22 cellular contexts compared by ENCODE assay signal in genomic region chr20:45366192-45366591, GRCh38. TPM values are rescaled to one million over a fixed set of nuclear protein-coding genes. Genes with fewer than 3 reads are reported as not detected.
DNase-seq lines count a peak whose midpoint lies in the region; ATAC-seq and TF ChIP-seq lines count a peak whose summit lies in the region.
"Had no signal": no experiment of that assay in that cellular context is flagged by ENCODE, and none has a peak within 500 bp of the region (broad histone marks: within the 10 kb centered on the region; RNA-seq: fewer than 3 reads in every experiment).

No MANE protein-coding gene starts in this region.

- peaks cover 4% of the 10 kb centered on the region for H3K36me3 Mint-ChIP-seq in activated naive CD8-positive, alpha-beta T cell
- H3K36me3 Mint-ChIP-seq in activated naive CD8-positive, alpha-beta T cell treated with anti-CD3 and anti-CD28 coated beads for 36 hours = peaks cover 10% of the 10 kb centered on the region
- peaks cover 4% of the 10 kb centered on the region for H3K36me3 Mint-ChIP-seq in neural crest cell (ENCODE audit: low read depth)

- peak overlapping the region in 3 of 11 experiments; percentile 9 to 89 (median 87); a peak in 2 of 22 replicates for H3K9ac ChIP-seq in BLaER1 treated with 17β-estradiol and CSF1 and Interleukin-3, amounts not matched to agents 10 nM and 100 nM

- no peak for TF ChIP-seq CTCF in neural crest cell (conservative IDR thresholded peaks at IDR 0.05)

- no peaks in the 10 kb centered on the region for H3K9me3 ChIP-seq in BLaER1 treated with 17β-estradiol and CSF1 and Interleukin-3, amounts not matched to agents 10 nM and 100 nM (replicated peaks in 1 of 11)

- no peak for DNase-seq in activated naive CD8-positive, alpha-beta T cell treated with anti-CD3 and anti-CD28 coated beads for 36 hours
- DNase-seq in caudate nucleus (lab: John Stamatoyannopoulos, UW) (peak in 3 of 61 donors; percentile 18 to 72 (median 30)), neural crest cell (ENCODE audit: low read depth, low spot score) (no peak), dermis blood vessel endothelial cell (no peak)
- no peak for DNase-seq in activated CD4-positive, alpha-beta T cell treated with anti-CD3 and anti-CD28 coated beads for 1 hour
- DNase-seq: Calu3; CD4-positive, alpha-beta T cell; COR-L47; DMS53; DMS79 treated with DMSO at 0.1 percent for 48 hours; GF-D8 had no signal

- peak overlapping the region; percentile 84 to 99 (median 94) for H3K4me2 ChIP-seq in BLaER1 treated with 17β-estradiol and CSF1 and Interleukin-3, amounts not matched to agents 10 nM and 100 nM
- H3K4me2 ChIP-seq: GM23338 had no signal

- H3K27me3 Mint-ChIP-seq in activated naive CD8-positive, alpha-beta T cell = no peaks in the 10 kb centered on the region
- H3K27me3 Mint-ChIP-seq in activated naive CD8-positive, alpha-beta T cell treated with anti-CD3 and anti-CD28 coated beads for 36 hours = no peaks in the 10 kb centered on the region
- no peaks in the 10 kb centered on the region for H3K27me3 Mint-ChIP-seq in neural crest cell (ENCODE audit: low read depth)
- H3K27me3 Mint-ChIP-seq: CD4-positive, alpha-beta T cell had no signal

- H3K27ac ChIP-seq in BLaER1 treated with 17β-estradiol and CSF1 and Interleukin-3, amounts not matched to agents 10 nM and 100 nM = peak overlapping the region in 8 of 11 experiments; percentile 90 to 99 (median 96); a peak in 9 of 22 replicates
- peak overlapping the region; percentile 14 for H3K27ac ChIP-seq in caudate nucleus (ENCODE audit: low read depth, low read length)

- peaks cover 0 to 11% (median 8%) of the 10 kb centered on the region in 11 experiments; a peak in 8 of 22 replicates for H3K27me3 ChIP-seq in BLaER1 treated with 17β-estradiol and CSF1 and Interleukin-3, amounts not matched to agents 10 nM and 100 nM

- H3K4me3 Mint-ChIP-seq in activated naive CD8-positive, alpha-beta T cell = no peak overlapping the region
- H3K4me3 Mint-ChIP-seq in activated naive CD8-positive, alpha-beta T cell treated with anti-CD3 and anti-CD28 coated beads for 36 hours = no peak overlapping the region
- H3K4me3 Mint-ChIP-seq in neural crest cell = peak overlapping the region; percentile 97
- H3K4me3 Mint-ChIP-seq: CD14-positive monocyte, GM23338, H9 had no signal

- H4K20me1 ChIP-seq in BLaER1 treated with 17β-estradiol and CSF1 and Interleukin-3, amounts not matched to agents 10 nM and 100 nM = peaks cover 4 to 75% (median 18%) of the 10 kb centered on the region in 11 experiments; a peak in 16 of 22 replicates

- peaks cover 20 to 41% (median 31%) of the 10 kb centered on the region in 11 experiments for H3K36me3 ChIP-seq in BLaER1 treated with 17β-estradiol and CSF1 and Interleukin-3, amounts not matched to agents 10 nM and 100 nM

- no peak for ATAC-seq in HG02970 (IDR thresholded peaks at IDR 0.05; ENCODE audit: low FRiP score, unreplicated experiment)
- ATAC-seq: GM23338, HCT116 had no signal

- H3K4me3 ChIP-seq in BLaER1 treated with 17β-estradiol and CSF1 and Interleukin-3, amounts not matched to agents 10 nM and 100 nM = no peak overlapping the region
- H3K4me3 ChIP-seq: GM23338 had no signal

- H3K27ac Mint-ChIP-seq in activated naive CD8-positive, alpha-beta T cell = peak overlapping the region; percentile 64
- no peak overlapping the region for H3K27ac Mint-ChIP-seq in activated naive CD8-positive, alpha-beta T cell treated with anti-CD3 and anti-CD28 coated beads for 36 hours
- H3K27ac Mint-ChIP-seq in neural crest cell (ENCODE audit: unreplicated experiment) = no peak overlapping the region
- H3K27ac Mint-ChIP-seq: GM23338, H9 had no signal

- no peaks in the 10 kb centered on the region for H3K9me3 Mint-ChIP-seq in activated naive CD8-positive, alpha-beta T cell (ENCODE audit: low read depth)
- H3K9me3 Mint-ChIP-seq in activated naive CD8-positive, alpha-beta T cell treated with anti-CD3 and anti-CD28 coated beads for 36 hours = no peaks in the 10 kb centered on the region
- H3K9me3 Mint-ChIP-seq in neural crest cell = no peaks in the 10 kb centered on the region
- H3K9me3 Mint-ChIP-seq: CD4-positive, alpha-beta T cell; GM23338; H9 had no signal

- H3K4me1 ChIP-seq in BLaER1 treated with 17β-estradiol and CSF1 and Interleukin-3, amounts not matched to agents 10 nM and 100 nM = peaks cover 80 to 90% (median 87%) of the 10 kb centered on the region in 10 experiments

- H3K4me1 Mint-ChIP-seq in activated naive CD8-positive, alpha-beta T cell (ENCODE audit: low read depth) = peaks cover 59% of the 10 kb centered on the region
- H3K4me1 Mint-ChIP-seq in activated naive CD8-positive, alpha-beta T cell treated with anti-CD3 and anti-CD28 coated beads for 36 hours = peaks cover 49% of the 10 kb centered on the region
- H3K4me1 Mint-ChIP-seq in neural crest cell = peaks cover 22% of the 10 kb centered on the region

RNA-seq across cellular contexts. Expression of gene SYS1, which starts 3.2 kb away (rescaled TPM):
- 10 to 100 TPM; 21.5 to 26.6 TPM for total RNA-seq in activated naive CD8-positive, alpha-beta T cell treated with anti-CD3 and anti-CD28 coated beads for 36 hours
- total RNA-seq in neural crest cell (24.6 and 25.7 TPM in 2 replicates), dermis blood vessel endothelial cell (23.3 and 26.2 TPM in 2 replicates)

RNA-seq across cellular contexts. Expression of gene TP53TG5, which starts 11.9 kb away (rescaled TPM):
- under 1 TPM; 0.40 to 0.41 TPM for total RNA-seq in activated naive CD8-positive, alpha-beta T cell treated with anti-CD3 and anti-CD28 coated beads for 36 hours
- not detected in 2 replicates for total RNA-seq in neural crest cell
- total RNA-seq in dermis blood vessel endothelial cell = not detected in 2 replicates
- total RNA-seq: A172, Daoy, G401, GM23338, H4, H9 had no signal

RNA-seq across cellular contexts. Expression of gene SDC4, which starts 18.0 kb away (rescaled TPM):
- total RNA-seq in activated naive CD8-positive, alpha-beta T cell treated with anti-CD3 and anti-CD28 coated beads for 36 hours = 10 to 100 TPM; 24.6 to 25.5 TPM
- total RNA-seq in neural crest cell (11.4 and 11.5 TPM in 2 replicates), dermis blood vessel endothelial cell (41.5 and 79.3 TPM in 2 replicates)

RNA-seq across cellular contexts. Expression of gene DBNDD2, which starts 41.9 kb away (rescaled TPM):
- total RNA-seq in activated naive CD8-positive, alpha-beta T cell treated with anti-CD3 and anti-CD28 coated beads for 36 hours = 10 to 100 TPM; 18.1 to 20.1 TPM
- total RNA-seq in neural crest cell = 18.1 and 18.2 TPM in 2 replicates
- 3.4 and 8.9 TPM in 2 replicates for total RNA-seq in dermis blood vessel endothelial cell

RNA-seq across cellular contexts. Expression of gene PIGT, which starts 49.7 kb away (rescaled TPM):
- total RNA-seq in activated naive CD8-positive, alpha-beta T cell treated with anti-CD3 and anti-CD28 coated beads for 36 hours = 10 to 100 TPM; 48.0 to 55.4 TPM
- total RNA-seq in neural crest cell = 64.8 and 67.4 TPM in 2 replicates
- 23.8 and 32.4 TPM in 2 replicates for total RNA-seq in dermis blood vessel endothelial cell
